In the genomic region with DNA sequence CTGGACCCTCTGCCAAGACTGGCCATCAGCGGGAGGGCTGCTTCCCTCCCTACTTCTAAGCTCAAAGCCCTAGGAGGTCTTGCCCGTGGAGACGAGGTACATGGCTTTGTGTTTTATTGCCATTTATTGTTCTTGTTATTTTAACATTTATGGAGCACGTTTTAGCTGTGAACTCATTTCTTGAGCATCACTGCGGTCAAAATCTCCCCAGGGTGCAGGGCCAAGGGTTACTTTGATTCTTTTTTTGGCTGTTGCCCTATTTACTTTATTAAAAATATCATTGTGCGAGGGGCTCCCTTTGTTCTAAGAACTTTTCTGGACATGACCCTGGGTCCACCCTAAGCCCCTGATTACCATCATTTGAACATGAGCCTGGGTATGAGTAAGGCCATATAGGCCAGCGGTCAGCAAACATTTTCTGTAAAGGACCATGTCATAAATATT, we compare ENCODE assay signal across 17 cellular contexts. TPM values are rescaled to one million over a fixed set of nuclear protein-coding genes. Genes with fewer than 3 reads are reported as not detected.
"Had no signal": no experiment of that assay in that cellular context is flagged by ENCODE, and none has a peak within 500 bp of the region (broad histone marks: within the 10 kb centered on the region; RNA-seq: fewer than 3 reads in every experiment).

No MANE protein-coding gene starts in this region.

- H3K4me3 ChIP-seq: psoas muscle, sigmoid colon, tibial artery had no signal

- ATAC-seq: effector memory CD8-positive, alpha-beta T cell; foreskin keratinocyte; naive thymus-derived CD4-positive, alpha-beta T cell; stimulated activated naive CD8-positive, alpha-beta T cell treated with anti-CD3 and anti-CD28 coated beads, Interleukin-15, amount 100 ng/mL, for 72 hours had no signal

- H3K27me3 ChIP-seq: sigmoid colon, tibial artery had no signal

- H3K9me3 Mint-ChIP-seq: activated CD4-positive, alpha-beta memory T cell treated with anti-CD3 and anti-CD28 coated beads for 36 hours; activated naive CD8-positive, alpha-beta T cell treated with anti-CD3 and anti-CD28 coated beads, Interleukin-2, amount 10 ng/mL, durations not matched to agents 7 days and 5 days; dendritic cell treated with granulocyte-macrophage colony-stimulating factor and Interleukin-4, amounts not matched to agents 40 ng/mL and 50 ng/mL, for 4 days; effector memory CD8-positive, alpha-beta T cell; stimulated activated naive CD8-positive, alpha-beta T cell treated with anti-CD3 and anti-CD28 coated beads, Interleukin-15, amount 100 ng/mL, for 72 hours had no signal

- DNase-seq: activated CD4-positive, alpha-beta memory T cell treated with anti-CD3 and anti-CD28 coated beads for 36 hours; activated naive CD8-positive, alpha-beta T cell treated with anti-CD3 and anti-CD28 coated beads, Interleukin-2, amount 10 ng/mL, durations not matched to agents 7 days and 5 days; activated T-cell treated with anti-CD3 and anti-CD28 coated beads, Interleukin-2, amount 50 U/mL, for 48 hours; effector memory CD8-positive, alpha-beta T cell; erythroblast; foreskin keratinocyte; head of caudate nucleus; mammary epithelial cell; naive thymus-derived CD4-positive, alpha-beta T cell; psoas muscle; stimulated activated CD4-positive, alpha-beta T cell treated with anti-CD3 and anti-CD28 coated beads, Interleukin-15, amount 100 ng/mL, for 24 hours; stimulated activated CD4-positive, alpha-beta T cell treated with anti-CD3 and anti-CD28 coated beads, Interleukin-4, amount 100 ng/mL, for 4 hours; stimulated activated naive CD8-positive, alpha-beta T cell treated with anti-CD3 and anti-CD28 coated beads, Interleukin-15, amount 100 ng/mL, for 72 hours; T-helper 9 cell; tibial artery had no signal

- H3K27ac Mint-ChIP-seq: activated CD4-positive, alpha-beta memory T cell treated with anti-CD3 and anti-CD28 coated beads for 36 hours; activated naive CD8-positive, alpha-beta T cell treated with anti-CD3 and anti-CD28 coated beads, Interleukin-2, amount 10 ng/mL, durations not matched to agents 7 days and 5 days; dendritic cell treated with granulocyte-macrophage colony-stimulating factor and Interleukin-4, amounts not matched to agents 40 ng/mL and 50 ng/mL, for 4 days; effector memory CD8-positive, alpha-beta T cell; naive thymus-derived CD4-positive, alpha-beta T cell; stimulated activated naive CD8-positive, alpha-beta T cell treated with anti-CD3 and anti-CD28 coated beads, Interleukin-15, amount 100 ng/mL, for 72 hours had no signal

- H3K27ac ChIP-seq: foreskin keratinocyte, psoas muscle, sigmoid colon, tibial artery had no signal

- H3K9me3 ChIP-seq: psoas muscle, sigmoid colon, tibial artery had no signal

- H3K4me1 ChIP-seq: foreskin keratinocyte, psoas muscle, sigmoid colon had no signal

- H3K36me3 Mint-ChIP-seq: activated CD4-positive, alpha-beta memory T cell treated with anti-CD3 and anti-CD28 coated beads for 36 hours; activated naive CD8-positive, alpha-beta T cell treated with anti-CD3 and anti-CD28 coated beads, Interleukin-2, amount 10 ng/mL, durations not matched to agents 7 days and 5 days; naive thymus-derived CD4-positive, alpha-beta T cell had no signal

- H3K36me3 ChIP-seq: sigmoid colon, tibial artery had no signal

- H3K4me3 Mint-ChIP-seq: activated CD4-positive, alpha-beta memory T cell treated with anti-CD3 and anti-CD28 coated beads for 36 hours; activated naive CD8-positive, alpha-beta T cell treated with anti-CD3 and anti-CD28 coated beads, Interleukin-2, amount 10 ng/mL, durations not matched to agents 7 days and 5 days; dendritic cell treated with granulocyte-macrophage colony-stimulating factor and Interleukin-4, amounts not matched to agents 40 ng/mL and 50 ng/mL, for 4 days; effector memory CD8-positive, alpha-beta T cell; naive thymus-derived CD4-positive, alpha-beta T cell; stimulated activated naive CD8-positive, alpha-beta T cell treated with anti-CD3 and anti-CD28 coated beads, Interleukin-15, amount 100 ng/mL, for 72 hours had no signal

- H3K4me1 Mint-ChIP-seq: activated naive CD8-positive, alpha-beta T cell treated with anti-CD3 and anti-CD28 coated beads, Interleukin-2, amount 10 ng/mL, durations not matched to agents 7 days and 5 days; naive thymus-derived CD4-positive, alpha-beta T cell; stimulated activated naive CD8-positive, alpha-beta T cell treated with anti-CD3 and anti-CD28 coated beads, Interleukin-15, amount 100 ng/mL, for 72 hours had no signal

RNA-seq across cellular contexts. Expression of a gene that starts 51.6 kb away (rescaled TPM):
- total RNA-seq: activated CD4-positive, alpha-beta memory T cell treated with anti-CD3 and anti-CD28 coated beads for 36 hours; activated naive CD8-positive, alpha-beta T cell treated with anti-CD3 and anti-CD28 coated beads, Interleukin-2, amount 10 ng/mL, durations not matched to agents 7 days and 5 days; foreskin keratinocyte had no signal
- polyA plus RNA-seq: foreskin keratinocyte; naive thymus-derived CD4-positive, alpha-beta T cell had no signal
